8 cellular contexts compared by ENCODE assay signal in genomic region chr13:42048625-42049453, GRCh38. TPM values are rescaled to one million over a fixed set of nuclear protein-coding genes. Genes with fewer than 3 reads are reported as not detected.
DNase-seq lines count a peak whose midpoint lies in the region; ATAC-seq and TF ChIP-seq lines count a peak whose summit lies in the region.

A gene with protein sequence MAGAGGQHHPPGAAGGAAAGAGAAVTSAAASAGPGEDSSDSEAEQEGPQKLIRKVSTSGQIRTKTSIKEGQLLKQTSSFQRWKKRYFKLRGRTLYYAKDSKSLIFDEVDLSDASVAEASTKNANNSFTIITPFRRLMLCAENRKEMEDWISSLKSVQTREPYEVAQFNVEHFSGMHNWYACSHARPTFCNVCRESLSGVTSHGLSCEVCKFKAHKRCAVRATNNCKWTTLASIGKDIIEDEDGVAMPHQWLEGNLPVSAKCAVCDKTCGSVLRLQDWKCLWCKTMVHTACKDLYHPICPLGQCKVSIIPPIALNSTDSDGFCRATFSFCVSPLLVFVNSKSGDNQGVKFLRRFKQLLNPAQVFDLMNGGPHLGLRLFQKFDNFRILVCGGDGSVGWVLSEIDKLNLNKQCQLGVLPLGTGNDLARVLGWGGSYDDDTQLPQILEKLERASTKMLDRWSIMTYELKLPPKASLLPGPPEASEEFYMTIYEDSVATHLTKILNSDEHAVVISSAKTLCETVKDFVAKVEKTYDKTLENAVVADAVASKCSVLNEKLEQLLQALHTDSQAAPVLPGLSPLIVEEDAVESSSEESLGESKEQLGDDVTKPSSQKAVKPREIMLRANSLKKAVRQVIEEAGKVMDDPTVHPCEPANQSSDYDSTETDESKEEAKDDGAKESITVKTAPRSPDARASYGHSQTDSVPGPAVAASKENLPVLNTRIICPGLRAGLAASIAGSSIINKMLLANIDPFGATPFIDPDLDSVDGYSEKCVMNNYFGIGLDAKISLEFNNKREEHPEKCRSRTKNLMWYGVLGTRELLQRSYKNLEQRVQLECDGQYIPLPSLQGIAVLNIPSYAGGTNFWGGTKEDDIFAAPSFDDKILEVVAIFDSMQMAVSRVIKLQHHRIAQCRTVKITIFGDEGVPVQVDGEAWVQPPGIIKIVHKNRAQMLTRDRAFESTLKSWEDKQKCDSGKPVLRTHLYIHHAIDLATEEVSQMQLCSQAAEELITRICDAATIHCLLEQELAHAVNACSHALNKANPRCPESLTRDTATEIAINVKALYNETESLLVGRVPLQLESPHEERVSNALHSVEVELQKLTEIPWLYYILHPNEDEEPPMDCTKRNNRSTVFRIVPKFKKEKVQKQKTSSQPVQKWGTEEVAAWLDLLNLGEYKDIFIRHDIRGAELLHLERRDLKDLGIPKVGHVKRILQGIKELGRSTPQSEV (plus strand): TSS chr13:42048648. CDS start chr13:42048774, 126 bp downstream.

- H3K79me2 ChIP-seq in mesendoderm (ENCODE audit: control insufficient read depth, insufficient read depth, low read length) = no peaks in the 10 kb centered on the region

- peak within 1 kb of the TSS; percentile 100 for H3K4me2 ChIP-seq in mesendoderm (ENCODE audit: low read length)

- H3K18ac ChIP-seq in mesendoderm (ENCODE audit: low read length) = peak within 1 kb of the TSS; percentile 86

- no peaks in the 10 kb centered on the region for H3K4me1 ChIP-seq in endodermal cell (ENCODE audit: control insufficient read depth, insufficient read depth, low read length)
- no peaks in the 10 kb centered on the region for H3K4me1 ChIP-seq in mesendoderm (ENCODE audit: control insufficient read depth, low read depth, low read length)

- no peak within 1 kb of the TSS for H4K5ac ChIP-seq in mesendoderm (ENCODE audit: low read length)

- peak within 1 kb of the TSS; percentile 99 for H3K56ac ChIP-seq in mesendoderm (ENCODE audit: low read length)

- no peaks in the 10 kb centered on the region for H3K79me1 ChIP-seq in mesendoderm (ENCODE audit: low read length)

- peaks cover 13% of the 10 kb centered on the region for H3K27me3 Mint-ChIP-seq in activated CD8-positive, alpha-beta memory T cell treated with anti-CD3 and anti-CD28 coated beads, Interleukin-2, amount 10 ng/mL, durations not matched to agents 7 days and 5 days
- peaks cover 56% of the 10 kb centered on the region for H3K27me3 Mint-ChIP-seq in endodermal cell (ENCODE audit: insufficient read depth)

- H4K8ac ChIP-seq in mesendoderm (ENCODE audit: low read depth, low read length) = no peak within 1 kb of the TSS

- H3K9me3 ChIP-seq in endodermal cell (ENCODE audit: control insufficient read depth, low read length) = no peaks in the 10 kb centered on the region

- H3K27me3 ChIP-seq in endodermal cell (ENCODE audit: control insufficient read depth, insufficient read depth, low read length, poor library complexity, severe bottlenecking) = peaks cover 29% of the 10 kb centered on the region
- no peaks in the 10 kb centered on the region for H3K27me3 ChIP-seq in mesendoderm (ENCODE audit: insufficient read depth, low read length, poor library complexity)

- ATAC-seq in GM18909 (IDR thresholded peaks at IDR 0.05; ENCODE audit: poor library complexity, unreplicated experiment) = peak; percentile 54
- ATAC-seq in HG03159 (IDR thresholded peaks at IDR 0.05; ENCODE audit: unreplicated experiment) = peak; percentile 46
- ATAC-seq in activated CD8-positive, alpha-beta memory T cell treated with anti-CD3 and anti-CD28 coated beads, Interleukin-2, amount 10 ng/mL, durations not matched to agents 7 days and 5 days = peak; percentile 69

- peaks cover 13% of the 10 kb centered on the region for H3K36me3 Mint-ChIP-seq in activated CD8-positive, alpha-beta memory T cell treated with anti-CD3 and anti-CD28 coated beads, Interleukin-2, amount 10 ng/mL, durations not matched to agents 7 days and 5 days
- H3K36me3 Mint-ChIP-seq in endodermal cell (ENCODE audit: low read depth) = no peaks in the 10 kb centered on the region

- peak within 1 kb of the TSS; percentile 65 for H3K4ac ChIP-seq in mesendoderm (ENCODE audit: low read depth, low read length)

- 0 to 1% methylated on average over 14 to 85 of the region's 99 CpGs for WGBS in endodermal cell (ENCODE audit: insufficient coverage in 1 of 2, insufficient read length in 1 of 2), 2 experiments
- WGBS in mesendoderm (ENCODE audit: extremely low coverage, insufficient coverage, low lambda C conversion rate) = no CpG with 5 or more reads among the region's 99 CpGs

- H2BK120ac ChIP-seq in mesendoderm (ENCODE audit: low read depth, low read length) = no peak within 1 kb of the TSS

- H3K9me3 Mint-ChIP-seq in activated CD8-positive, alpha-beta memory T cell treated with anti-CD3 and anti-CD28 coated beads, Interleukin-2, amount 10 ng/mL, durations not matched to agents 7 days and 5 days (ENCODE audit: low read depth) = no peaks in the 10 kb centered on the region
- no peaks in the 10 kb centered on the region for H3K9me3 Mint-ChIP-seq in endodermal cell

- peak; percentile 31 for TF ChIP-seq CTCF in endodermal cell (conservative IDR thresholded peaks at IDR 0.05)

- H3K9ac ChIP-seq in endodermal cell (ENCODE audit: extremely low read depth, low read length, poor library complexity, severe bottlenecking) (peak within 1 kb of the TSS; percentile 4), mesendoderm (ENCODE audit: low read length) (peak within 1 kb of the TSS; percentile 92)

- H2BK15ac ChIP-seq in mesendoderm (replicated peaks; ENCODE audit: low read depth) = no peak within 1 kb of the TSS

- CTCF ChIA-PET in activated CD8-positive, alpha-beta memory T cell treated with anti-CD3 and anti-CD28 coated beads, Interleukin-2, amount 10 ng/mL, durations not matched to agents 7 days and 5 days (lab: Charles Lee) = interaction anchor here (0.6 kb wide), 1 partner anchor 381 kb away, joined by 3 read pairs; no protein-coding TSS in a partner anchor

- H3K27ac Mint-ChIP-seq in activated CD8-positive, alpha-beta memory T cell treated with anti-CD3 and anti-CD28 coated beads, Interleukin-2, amount 10 ng/mL, durations not matched to agents 7 days and 5 days = peak within 1 kb of the TSS; percentile 79
- H3K27ac Mint-ChIP-seq in endodermal cell = peak within 1 kb of the TSS; percentile 13

- H3K4me1 Mint-ChIP-seq in activated CD8-positive, alpha-beta memory T cell treated with anti-CD3 and anti-CD28 coated beads, Interleukin-2, amount 10 ng/mL, durations not matched to agents 7 days and 5 days = peaks cover 24% of the 10 kb centered on the region
- H3K4me1 Mint-ChIP-seq in endodermal cell = peaks cover 4% of the 10 kb centered on the region

- peak within 1 kb of the TSS; percentile 85 for H3K4me3 ChIP-seq in endodermal cell (ENCODE audit: low read length)
- peak within 1 kb of the TSS; percentile 77 for H3K4me3 ChIP-seq in mesendoderm (ENCODE audit: low read length)

- H3K36me3 ChIP-seq in endodermal cell (ENCODE audit: control insufficient read depth, insufficient read depth, low read length) (no peaks in the 10 kb centered on the region), mesendoderm (ENCODE audit: control insufficient read depth, insufficient read depth, low read length) (no peaks in the 10 kb centered on the region)

- peak within 1 kb of the TSS; percentile 89 for H3K23ac ChIP-seq in mesendoderm (ENCODE audit: low read length)

- no peak within 1 kb of the TSS for H2BK5ac ChIP-seq in mesendoderm (ENCODE audit: low read length)

- no peak within 1 kb of the TSS for H2AK5ac ChIP-seq in mesendoderm (ENCODE audit: low read length)

- peak; percentile 95 for DNase-seq in AG20443 (ENCODE audit: low spot score)
- DNase-seq in NCI-H774 (lab: John Stamatoyannopoulos, UW) = peak; percentile 28
- DNase-seq in activated CD8-positive, alpha-beta memory T cell treated with anti-CD3 and anti-CD28 coated beads, Interleukin-2, amount 10 ng/mL, durations not matched to agents 7 days and 5 days = peak; percentile 71
- peak; percentile 90 for DNase-seq in endodermal cell
- DNase-seq in mesendoderm = peak; percentile 65
- DNase-seq in stimulated activated CD8-positive, alpha-beta memory T cell treated with anti-CD3 and anti-CD28 coated beads, Interleukin-15, amount 100 ng/mL, for 4 hours (ENCODE audit: low read depth in 2 of 2) = peak; percentile 19 to 37

- H3K27ac ChIP-seq in endodermal cell (ENCODE audit: low read depth, low read length) (peak within 1 kb of the TSS; percentile 44), mesendoderm (ENCODE audit: low read depth, low read length) (peak within 1 kb of the TSS; percentile 65)

- H3K4me3 Mint-ChIP-seq in activated CD8-positive, alpha-beta memory T cell treated with anti-CD3 and anti-CD28 coated beads, Interleukin-2, amount 10 ng/mL, durations not matched to agents 7 days and 5 days = peak within 1 kb of the TSS; percentile 82
- H3K4me3 Mint-ChIP-seq in endodermal cell = peak within 1 kb of the TSS; percentile 63

RNA-seq across cellular contexts. Expression of the gene that starts here (rescaled TPM):
- 10 to 100 TPM; 20.0 to 24.7 TPM for total RNA-seq in activated CD8-positive, alpha-beta memory T cell treated with anti-CD3 and anti-CD28 coated beads, Interleukin-2, amount 10 ng/mL, durations not matched to agents 7 days and 5 days
- total RNA-seq in endodermal cell = 10 to 100 TPM in 1 of 2 donors, 1 to 10 TPM in 1; 7.1 to 11.5 TPM
- 3.2 TPM for polyA plus RNA-seq in endodermal cell (2013, experiment 1 of 2)
- polyA plus RNA-seq in endodermal cell (2013, experiment 2 of 2) = 4.0 TPM
- polyA plus RNA-seq in mesendoderm (2013, experiment 1 of 2) = 2.3 TPM
- 2.2 TPM for polyA plus RNA-seq in mesendoderm (2013, experiment 2 of 2)

Comparison
In these comparisons a context has a peak if more than half of its experiments do, and no peak if none do; other contexts are left out.
1. Peak in every context shown above with its lines: DNase-seq, ATAC-seq, H3K4me3 ChIP-seq and H3K27ac ChIP-seq.
2. DNase-seq: peak in every context shown above with its lines; median percentile 95 in AG20443; 90 in endodermal cell; 71 in activated CD8-positive, alpha-beta memory T cell treated with anti-CD3 and anti-CD28 coated beads, Interleukin-2, amount 10 ng/mL, durations not matched to agents 7 days and 5 days; 65 in mesendoderm; 28 in NCI-H774; 28 in stimulated activated CD8-positive, alpha-beta memory T cell treated with anti-CD3 and anti-CD28 coated beads, Interleukin-15, amount 100 ng/mL, for 4 hours.